In genomic region chr7:149635561-149636329, GRCh38 we compare ENCODE assay signal across 11 cellular contexts.
DNase-seq lines count a peak whose midpoint lies in the region; TF ChIP-seq lines count a peak whose summit lies in the region.
"Had no signal": no experiment of that assay in that cellular context is flagged by ENCODE, and none has a peak within 500 bp of the region (broad histone marks: within the 10 kb centered on the region; RNA-seq: fewer than 3 reads in every experiment).

No MANE protein-coding gene starts in this region.

- TF ChIP-seq CTCF in GM06990 (IDR thresholded peaks at IDR 0.05; ENCODE audit: insufficient read depth, low read length, poor library complexity, severe bottlenecking) = no peak
- TF ChIP-seq CTCF in MM.1S (IDR thresholded peaks at IDR 0.05; ENCODE audit: low read length) = no peak

- H3K36me3 ChIP-seq in GM06990 (ENCODE audit: control insufficient read depth, insufficient read depth, low read length) (no peaks in the 10 kb centered on the region), MM.1S (replicated peaks; ENCODE audit: insufficient read depth, low read length) (no peaks in the 10 kb centered on the region)
- H3K36me3 ChIP-seq: thyroid gland had no signal

- no peaks in the 10 kb centered on the region for H3K79me2 ChIP-seq in MM.1S (ENCODE audit: low read length)

- CTCF ChIA-PET in HEK293T (lab: Yijun Ruan, JAX) = interaction anchor here (0.5 to 2.2 kb wide), 6 partner anchors 9 to 529 kb away, joined by 3 to 10 read pairs (median 4); no protein-coding TSS in a partner anchor

- H3K9me3 ChIP-seq in MM.1S (replicated peaks; ENCODE audit: insufficient read depth, low read length) = no peaks in the 10 kb centered on the region
- H3K9me3 ChIP-seq: thyroid gland had no signal

- no peaks in the 10 kb centered on the region for H3K4me1 ChIP-seq in MM.1S (ENCODE audit: low read length)
- H3K4me1 ChIP-seq: thyroid gland had no signal

- DNase-seq in GM06990 (ENCODE audit: extremely low read depth, insufficient read length) = peak; percentile 33
- peak; percentile 43 for DNase-seq in HEK293T (ENCODE audit: extremely low spot score)
- peak; percentile 38 for DNase-seq in RPMI8226
- peak; percentile 70 for DNase-seq in iPS-NIHi7 (ENCODE audit: extremely low spot score)
- DNase-seq in MM.1S = no peak
- DNase-seq in HUDEP-2 (lab: John Stamatoyannopoulos, UW; ENCODE audit: unreplicated experiment in 76 of 76) = no peak
- DNase-seq in stimulated activated CD4-positive, alpha-beta T cell treated with anti-CD3 and anti-CD28 coated beads, Interleukin-2, amount 100 ng/mL, for 48 hours = no peak
- no peak for DNase-seq in COLO829 (ENCODE audit: low spot score)
- DNase-seq: amniotic stem cell, naive B cell, thyroid gland had no signal

- no peak overlapping the region for H3K27ac ChIP-seq in MM.1S (ENCODE audit: low read length)
- H3K27ac ChIP-seq: thyroid gland had no signal

- no peak overlapping the region for H3K9ac ChIP-seq in MM.1S (ENCODE audit: low read length)

- no peaks in the 10 kb centered on the region for H3F3A ChIP-seq in MM.1S (ENCODE audit: insufficient read depth, low read length)

- POLR2A ChIA-PET in HEK293T (lab: Yijun Ruan, JAX) = interaction anchor here (5.6 kb wide), 1 partner anchor 10 kb away, joined by 36 read pairs; no protein-coding TSS in a partner anchor

- H3K27me3 ChIP-seq in GM06990 (replicated peaks; ENCODE audit: control insufficient read depth, insufficient read depth, low read length) (no peaks in the 10 kb centered on the region; the same call in 1 of the 2 replicates), MM.1S (replicated peaks; ENCODE audit: insufficient read depth, low read length) (0 out of 2 replicates have a peak, but pooled peaks cover 7% of the 10 kb centered on the region)
- H3K27me3 ChIP-seq: thyroid gland had no signal

- no peaks in the 10 kb centered on the region for H4K20me1 ChIP-seq in MM.1S (ENCODE audit: insufficient read depth, low read length)

- no peak overlapping the region for H3K4me2 ChIP-seq in MM.1S (ENCODE audit: low read depth, low read length)

- H2AFZ ChIP-seq in MM.1S (ENCODE audit: low read length) = no peak overlapping the region

- no peaks in the 10 kb centered on the region for H3K9me2 ChIP-seq in MM.1S (replicated peaks; ENCODE audit: insufficient read depth, low read length)

- H3K4me3 ChIP-seq in GM06990 (replicated peaks; ENCODE audit: low read depth, low read length) (no peak overlapping the region), MM.1S (ENCODE audit: low read length) (no peak overlapping the region)
- H3K4me3 ChIP-seq: thyroid gland had no signal

TF ChIP-seq in HEK293T, 16 proteins besides CTCF, POLR2A, EP300 and RAD21:
- TF ChIP-seq HDGF (IDR thresholded peaks at IDR 0.05; ENCODE audit: borderline replicate concordance) = no peak
- TF ChIP-seq, protein P1, sequence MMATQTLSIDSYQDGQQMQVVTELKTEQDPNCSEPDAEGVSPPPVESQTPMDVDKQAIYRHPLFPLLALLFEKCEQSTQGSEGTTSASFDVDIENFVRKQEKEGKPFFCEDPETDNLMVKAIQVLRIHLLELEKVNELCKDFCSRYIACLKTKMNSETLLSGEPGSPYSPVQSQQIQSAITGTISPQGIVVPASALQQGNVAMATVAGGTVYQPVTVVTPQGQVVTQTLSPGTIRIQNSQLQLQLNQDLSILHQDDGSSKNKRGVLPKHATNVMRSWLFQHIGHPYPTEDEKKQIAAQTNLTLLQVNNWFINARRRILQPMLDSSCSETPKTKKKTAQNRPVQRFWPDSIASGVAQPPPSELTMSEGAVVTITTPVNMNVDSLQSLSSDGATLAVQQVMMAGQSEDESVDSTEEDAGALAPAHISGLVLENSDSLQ (IDR thresholded peaks at IDR 0.05) = no peak
- no peak for TF ChIP-seq BHLHE40 (IDR thresholded peaks at IDR 0.05; ENCODE audit: borderline replicate concordance)
- no peak for TF ChIP-seq FOXA1 (IDR thresholded peaks at IDR 0.05)
- TF ChIP-seq SUZ12 (IDR thresholded peaks at IDR 0.05) = no peak
- no peak for TF ChIP-seq FOXM1 (IDR thresholded peaks at IDR 0.05; ENCODE audit: borderline replicate concordance)
- no peak for TF ChIP-seq FOXK2 (IDR thresholded peaks at IDR 0.05)
- no peak for TF ChIP-seq NFRKB (IDR thresholded peaks at IDR 0.05)
- no peak for TF ChIP-seq LEF1 (IDR thresholded peaks at IDR 0.05; ENCODE audit: borderline replicate concordance)
- TF ChIP-seq CTBP1 (IDR thresholded peaks at IDR 0.05; ENCODE audit: borderline replicate concordance) = no peak
- no peak for TF ChIP-seq SP1 (IDR thresholded peaks at IDR 0.05)

Comparison
In these comparisons a context has a peak if more than half of its experiments do, and no peak if none do; other contexts are left out.
1. DNase-seq: peak in GM06990 (single experiment), HEK293T (single experiment), RPMI8226 (single experiment) and iPS-NIHi7 (single experiment); none in MM.1S (single experiment), HUDEP-2 (0 of 76), stimulated activated CD4-positive, alpha-beta T cell treated with anti-CD3 and anti-CD28 coated beads, Interleukin-2, amount 100 ng/mL, for 48 hours (0 of 2) and COLO829 (single experiment).